Comparison of ENCODE assay signal across 18 cellular contexts in the genomic region with DNA sequence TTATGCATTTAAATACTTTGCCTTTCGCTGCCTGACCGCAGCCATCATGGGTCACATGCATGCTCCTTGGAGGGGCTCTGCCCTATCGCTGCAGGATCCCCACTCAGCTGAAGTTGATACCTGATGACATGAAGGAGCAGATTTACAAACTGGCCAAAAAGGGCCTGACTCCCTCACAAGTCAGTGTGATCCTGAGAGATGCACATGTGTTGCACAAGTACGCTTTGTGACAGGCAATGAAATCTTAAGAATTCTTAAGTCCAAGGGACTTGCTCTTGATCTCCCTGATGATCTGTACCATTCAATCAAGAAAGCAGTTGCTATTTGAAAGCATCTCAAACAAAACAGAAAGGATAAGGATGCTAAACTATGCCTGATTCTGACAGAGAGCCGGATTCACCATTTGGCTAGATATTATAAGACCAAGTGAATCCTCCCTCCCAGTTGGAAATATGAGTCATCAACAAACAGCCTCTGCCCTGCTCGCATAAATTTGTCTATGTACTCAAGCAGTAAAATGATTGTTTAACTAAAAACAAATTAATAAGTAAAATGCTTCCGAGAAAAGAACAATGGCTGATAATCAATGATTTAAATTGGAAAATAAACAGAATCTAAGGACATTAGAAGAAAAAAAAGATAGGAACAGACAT. TPM values are rescaled to one million over a fixed set of nuclear protein-coding genes. Genes with fewer than 3 reads are reported as not detected.
A peak's percentile ranks its signal among the peaks of the same experiment; 100 is the strongest.
DNase-seq lines count a peak whose midpoint lies in the region; ATAC-seq, FAIRE-seq and TF ChIP-seq lines count a peak whose summit lies in the region.
"Had no signal": no experiment of that assay in that cellular context is flagged by ENCODE, and none has a peak within 500 bp of the region (broad histone marks: within the 10 kb centered on the region; RNA-seq: fewer than 3 reads in every experiment).

No MANE protein-coding gene starts in this region.

- POLR2A ChIA-PET in HEK293 (lab: Yijun Ruan, JAX), result interaction anchor here (0.8 to 1.5 kb wide), 2 partner anchors 41 to 42 kb away, joined by 3 to 5 read pairs; a partner anchor contains a TSS

- no peak overlapping the region for H3K4me2 ChIP-seq in keratinocyte (ENCODE audit: control insufficient read depth, extremely low read depth, insufficient read depth, low read depth, low read length)

- H3K36me3 ChIP-seq in HEK293 (ENCODE audit: control insufficient read depth in 2 of 2, insufficient read depth in 1 of 2, low read length in 2 of 2) (no peaks in the 10 kb centered on the region), keratinocyte (ENCODE audit: control insufficient read depth in 2 of 2, extremely low read depth in 1 of 2, insufficient read depth in 2 of 2, low read length in 2 of 2) (no peaks in the 10 kb centered on the region)
- H3K36me3 ChIP-seq: cardiac muscle cell, stomach had no signal

- 0 out of 3 replicates have a peak, but pooled peaks have one; percentile 45 for ATAC-seq in SK-N-SH treated with all-trans-retinoic acid at 6 μM for 48 hours
- ATAC-seq in GM21576 (IDR thresholded peaks at IDR 0.05; ENCODE audit: unreplicated experiment), result no peak

- no peaks in the 10 kb centered on the region for H4K20me1 ChIP-seq in keratinocyte (ENCODE audit: control insufficient read depth, extremely low read depth, insufficient read depth, low read length)

- no peak overlapping the region for H2AFZ ChIP-seq in keratinocyte (ENCODE audit: control insufficient read depth, low read length)

- H3K9me3 ChIP-seq in HEK293 (ENCODE audit: control insufficient read depth, insufficient read depth, low read depth, low read length) (peaks cover 4% of the 10 kb centered on the region; the same call in 1 of the 2 replicates), keratinocyte (ENCODE audit: control insufficient read depth, low read depth, low read length) (no peaks in the 10 kb centered on the region)

- H3K4me3 ChIP-seq in HEK293 (ENCODE audit: low read depth, low read length) (no peak overlapping the region), keratinocyte (ENCODE audit: control insufficient read depth in 2 of 3, extremely low read depth in 1 of 3, insufficient read depth in 2 of 3, low read depth in 1 of 3, low read length in 3 of 3) (no peak overlapping the region)
- H3K4me3 ChIP-seq: cardiac muscle cell, SK-N-MC, skin epidermis, stomach had no signal

- CTCF ChIA-PET in HEK293 (lab: Yijun Ruan, JAX), result interaction anchor here (1.2 kb wide), 1 partner anchor 25 kb away, joined by 3 read pairs; no protein-coding TSS in a partner anchor

- no peaks in the 10 kb centered on the region for H3K9me1 ChIP-seq in keratinocyte (ENCODE audit: control insufficient read depth, extremely low read depth, insufficient read depth, low read length)

- H3K79me2 ChIP-seq in keratinocyte (ENCODE audit: control insufficient read depth, insufficient read depth, low read length), result no peaks in the 10 kb centered on the region

- dilution Hi-C loops in keratinocyte (cut with MboI; ENCODE audit: extremely low pct_ligation_motif_present, low sequenced_read_pairs), result no loop called here

- H3K27me3 ChIP-seq in keratinocyte (ENCODE audit: control insufficient read depth, extremely low read depth, insufficient read depth, low read length), result no peaks in the 10 kb centered on the region
- H3K27me3 ChIP-seq: cardiac muscle cell, stomach had no signal

- no peak overlapping the region for H3K9ac ChIP-seq in keratinocyte (ENCODE audit: control insufficient read depth, extremely low read depth, insufficient read depth, low read length)

- H3K4me1 ChIP-seq in HEK293 (ENCODE audit: control insufficient read depth, insufficient read depth, low read length), result no peaks in the 10 kb centered on the region; the same call in 1 of the 2 replicates
- H3K4me1 ChIP-seq in keratinocyte (ENCODE audit: control insufficient read depth, extremely low read depth, insufficient read depth, low read length), result peaks cover 6% of the 10 kb centered on the region
- H3K4me1 ChIP-seq: stomach had no signal

- FAIRE-seq in keratinocyte (lab: Jason Lieb, UNC), result peak; percentile 67
- FAIRE-seq: islet of Langerhans had no signal

- DNase-seq in AG08395 (ENCODE audit: low spot score) (peak; percentile 42), keratinocyte (ENCODE audit: low read depth, low spot score) (no peak), OCI-M1 (lab: John Stamatoyannopoulos, UW) (no peak), ureter (ENCODE audit: low spot score) (no peak), NCI-H1694 (lab: John Stamatoyannopoulos, UW) (no peak)
- DNase-seq: activated CD8-positive, alpha-beta memory T cell treated with anti-CD3 and anti-CD28 coated beads for 24 hours; activated effector memory CD4-positive, alpha-beta T cell treated with anti-CD3 and anti-CD28 coated beads, Interleukin-2, amount 50 U/mL, for 16 hours; DND-41; midbrain; nucleus accumbens; stomach had no signal

- TF ChIP-seq CTCF in HEK293 (tag by site-specific recombination; IDR thresholded peaks at IDR 0.05) (no peak), keratinocyte (optimal IDR thresholded peaks at IDR 0.05 in 1 of 3, IDR thresholded peaks at IDR 0.05 in 1 of 3, conservative IDR thresholded peaks at IDR 0.05 in 1 of 3; ENCODE audit: extremely low read depth in 1 of 3, insufficient read depth in 2 of 3, low read length in 3 of 3) (no peak)

- H3K27ac ChIP-seq in HEK293 (ENCODE audit: extremely low read depth, low read depth, low read length) (no peak overlapping the region), keratinocyte (ENCODE audit: control insufficient read depth, insufficient read depth, low read length) (no peak overlapping the region)
- H3K27ac ChIP-seq: cardiac muscle cell, SK-N-MC, skin epidermis, stomach had no signal

TF ChIP-seq in HEK293, 187 proteins besides CTCF, POLR2A, EP300 and RAD21 (continues in another document):
- TF ChIP-seq ZNF24 (tag by site-specific recombination; IDR thresholded peaks at IDR 0.05), result no peak
- TF ChIP-seq ZNF600 (tag by site-specific recombination; IDR thresholded peaks at IDR 0.05), result peak; percentile 39; the same call in 1 of the 2 replicates
- TF ChIP-seq ZNF664 (tag by site-specific recombination; IDR thresholded peaks at IDR 0.05), result 0 out of 2 replicates have a peak, but pooled peaks have one; percentile 43
- no peak for TF ChIP-seq ZNF394 (tag by site-specific recombination; IDR thresholded peaks at IDR 0.05; ENCODE audit: borderline replicate concordance)

TF ChIP-seq in SK-N-SH treated with all-trans-retinoic acid at 6 μM for 48 hours, 23 proteins besides CTCF, POLR2A, EP300 and RAD21:
- no peak for TF ChIP-seq SNAI2 (CRISPR knock-in tag; IDR thresholded peaks at IDR 0.05)
- TF ChIP-seq ESRRG (CRISPR knock-in tag; IDR thresholded peaks at IDR 0.05), result no peak
- no peak for TF ChIP-seq OSR1 (CRISPR knock-in tag; IDR thresholded peaks at IDR 0.05)
- TF ChIP-seq, protein P1, sequence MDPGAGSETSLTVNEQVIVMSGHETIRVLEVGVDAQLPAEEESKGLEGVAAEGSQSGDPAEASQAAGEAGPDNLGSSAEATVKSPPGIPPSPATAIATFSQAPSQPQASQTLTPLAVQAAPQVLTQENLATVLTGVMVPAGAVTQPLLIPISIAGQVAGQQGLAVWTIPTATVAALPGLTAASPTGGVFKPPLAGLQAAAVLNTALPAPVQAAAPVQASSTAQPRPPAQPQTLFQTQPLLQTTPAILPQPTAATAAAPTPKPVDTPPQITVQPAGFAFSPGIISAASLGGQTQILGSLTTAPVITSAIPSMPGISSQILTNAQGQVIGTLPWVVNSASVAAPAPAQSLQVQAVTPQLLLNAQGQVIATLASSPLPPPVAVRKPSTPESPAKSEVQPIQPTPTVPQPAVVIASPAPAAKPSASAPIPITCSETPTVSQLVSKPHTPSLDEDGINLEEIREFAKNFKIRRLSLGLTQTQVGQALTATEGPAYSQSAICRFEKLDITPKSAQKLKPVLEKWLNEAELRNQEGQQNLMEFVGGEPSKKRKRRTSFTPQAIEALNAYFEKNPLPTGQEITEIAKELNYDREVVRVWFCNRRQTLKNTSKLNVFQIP (CRISPR knock-in tag; IDR thresholded peaks at IDR 0.05; ENCODE audit: borderline replicate concordance, low read depth), result no peak
- no peak for TF ChIP-seq TOX (CRISPR knock-in tag; IDR thresholded peaks at IDR 0.05; ENCODE audit: borderline replicate concordance)
- no peak for TF ChIP-seq RARB (CRISPR knock-in tag; IDR thresholded peaks at IDR 0.05)
- TF ChIP-seq ZFP3 (CRISPR knock-in tag; IDR thresholded peaks at IDR 0.05), result no peak
- TF ChIP-seq ZNF70 (CRISPR knock-in tag; IDR thresholded peaks at IDR 0.05), result no peak
- TF ChIP-seq, protein P2, sequence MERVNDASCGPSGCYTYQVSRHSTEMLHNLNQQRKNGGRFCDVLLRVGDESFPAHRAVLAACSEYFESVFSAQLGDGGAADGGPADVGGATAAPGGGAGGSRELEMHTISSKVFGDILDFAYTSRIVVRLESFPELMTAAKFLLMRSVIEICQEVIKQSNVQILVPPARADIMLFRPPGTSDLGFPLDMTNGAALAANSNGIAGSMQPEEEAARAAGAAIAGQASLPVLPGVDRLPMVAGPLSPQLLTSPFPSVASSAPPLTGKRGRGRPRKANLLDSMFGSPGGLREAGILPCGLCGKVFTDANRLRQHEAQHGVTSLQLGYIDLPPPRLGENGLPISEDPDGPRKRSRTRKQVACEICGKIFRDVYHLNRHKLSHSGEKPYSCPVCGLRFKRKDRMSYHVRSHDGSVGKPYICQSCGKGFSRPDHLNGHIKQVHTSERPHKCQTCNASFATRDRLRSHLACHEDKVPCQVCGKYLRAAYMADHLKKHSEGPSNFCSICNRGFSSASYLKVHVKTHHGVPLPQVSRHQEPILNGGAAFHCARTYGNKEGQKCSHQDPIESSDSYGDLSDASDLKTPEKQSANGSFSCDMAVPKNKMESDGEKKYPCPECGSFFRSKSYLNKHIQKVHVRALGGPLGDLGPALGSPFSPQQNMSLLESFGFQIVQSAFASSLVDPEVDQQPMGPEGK (CRISPR knock-in tag; IDR thresholded peaks at IDR 0.05; ENCODE audit: borderline replicate concordance), result no peak
- TF ChIP-seq TCF4 (CRISPR knock-in tag; IDR thresholded peaks at IDR 0.05; ENCODE audit: borderline replicate concordance), result no peak
- TF ChIP-seq BACH2 (CRISPR knock-in tag; IDR thresholded peaks at IDR 0.05; ENCODE audit: borderline replicate concordance), result no peak
- no peak for TF ChIP-seq ISL1 (CRISPR knock-in tag; IDR thresholded peaks at IDR 0.05)
- TF ChIP-seq ZNF565 (CRISPR knock-in tag; conservative IDR thresholded peaks at IDR 0.05; ENCODE audit: low read depth), result no peak
TF ChIP-seq in SK-N-SH treated with all-trans-retinoic acid at 6 μM for 48 hours: peak in this region for 0.

RNA-seq across cellular contexts. Expression of a gene that starts 41.6 kb away (rescaled TPM):
- 126 to 255 TPM (median 161 TPM) in 3 replicates for polyA plus RNA-seq in keratinocyte
- 178 TPM for polyA plus RNA-seq in keratinocyte (2011; ENCODE audit: low read depth)
- polyA plus RNA-seq in keratinocyte (2011; cell fraction: cytosol; rRNA removed), result 102 and 190 TPM in 2 replicates
- polyA plus RNA-seq in keratinocyte (2011; cell fraction: nucleus; rRNA removed), result 74.4 and 111 TPM in 2 replicates
- 183 and 243 TPM in 2 replicates for polyA plus RNA-seq in keratinocyte (2012; ENCODE audit: low replicate concordance)
- 27.8 to 235 TPM (median 78.0 TPM) in 3 replicates for polyA minus RNA-seq in keratinocyte
- 126 TPM for polyA minus RNA-seq in keratinocyte (2011; cell fraction: cytosol; rRNA and poly(A)+ RNA removed)
- 21.2 and 49.3 TPM in 2 replicates for polyA minus RNA-seq in keratinocyte (2011; cell fraction: nucleus; rRNA and poly(A)+ RNA removed)
- 110 TPM for total RNA-seq in ureter
